In the genomic region with DNA sequence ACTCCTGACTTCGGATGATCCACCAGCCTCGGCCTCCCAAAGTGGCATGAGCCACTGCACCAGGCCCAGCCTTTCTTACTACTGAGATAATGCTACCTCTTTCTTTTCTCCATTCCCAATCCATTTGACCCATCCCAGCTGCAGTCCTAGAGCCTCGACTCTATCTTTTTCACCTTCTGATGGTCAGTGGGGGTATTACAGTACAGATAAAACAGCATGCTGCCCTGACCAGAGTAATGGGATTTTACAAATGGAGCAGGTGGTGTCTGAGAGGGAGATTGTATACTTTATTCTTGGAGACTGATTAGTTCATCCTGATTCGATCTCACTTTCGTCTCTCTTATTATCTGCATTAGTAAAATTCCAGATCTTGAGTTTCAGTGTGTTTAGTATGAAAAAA, we compare ENCODE assay signal across 19 cellular contexts.
DNase-seq lines count a peak whose midpoint lies in the region; ATAC-seq, FAIRE-seq and TF ChIP-seq lines count a peak whose summit lies in the region.
"Had no signal": no experiment of that assay in that cellular context is flagged by ENCODE, and none has a peak within 500 bp of the region (broad histone marks: within the 10 kb centered on the region; RNA-seq: fewer than 3 reads in every experiment).

No MANE protein-coding gene starts in this region.

- TF ChIP-seq POLR2A in HepG2 (IDR thresholded peaks at IDR 0.05; ENCODE audit: insufficient read depth in 1 of 2, low read depth in 2 of 2, low read length in 2 of 2), result no peak
- no peak for TF ChIP-seq POLR2A in right lobe of liver (IDR thresholded peaks at IDR 0.05)
- no peak for TF ChIP-seq POLR2A in H1 (IDR thresholded peaks at IDR 0.05; ENCODE audit: control extremely low read depth in 1 of 2, low read depth in 2 of 2, low read length in 2 of 2)

- H3K4me1 Mint-ChIP-seq in nephron, result peaks cover 18% of the 10 kb centered on the region
- peaks cover 3% of the 10 kb centered on the region for H3K4me1 Mint-ChIP-seq in activated CD8-positive, alpha-beta memory T cell treated with anti-CD3 and anti-CD28 coated beads, Interleukin-2, amount 10 ng/mL, durations not matched to agents 7 days and 5 days

- H2BK20ac ChIP-seq in H1 (ENCODE audit: low read length), result no peak overlapping the region

- H3K23me2 ChIP-seq in H1 (ENCODE audit: low read depth, low read length), result no peaks in the 10 kb centered on the region

- H2AK5ac ChIP-seq in H1 (ENCODE audit: low read depth, low read length), result no peak overlapping the region

- BruUV-seq in HepG2 (replicated peaks; lab: Mats Ljungman, UMichigan), result no TSS peak

- no peak overlapping the region for H4K91ac ChIP-seq in H1 (replicated peaks; ENCODE audit: insufficient read length, low read length)

- WGBS in HepG2 (ENCODE audit: low lambda C conversion rate), result 0% methylated on average over 5 of the region's 5 CpGs
- 61% methylated on average over 4 of the region's 5 CpGs for WGBS in right lobe of liver (ENCODE audit: insufficient coverage, low coverage, low lambda C conversion rate, missing lambda C conversion rate)
- 90% methylated on average over 5 of the region's 5 CpGs; no CpG with 5 or more reads in 1 of the 2 experiments for WGBS in H1 (ENCODE audit: extremely low coverage in 1 of 2, insufficient coverage in 1 of 2, insufficient read length in 1 of 2, insufficient replicate concordance in 2 of 2, low coverage in 1 of 2, low lambda C conversion rate in 2 of 2, missing lambda C conversion rate in 1 of 2), 2 experiments

- H3K56ac ChIP-seq in H1 (replicated peaks; ENCODE audit: insufficient read length, low read depth, low read length), result no peak overlapping the region

- in situ Hi-C loops in HepG2 (cut with HindIII; ENCODE audit: extremely low pct_ligation_motif_present, low pct_unique_long_range_greater_than_20kb), result no loop called here

- no peak overlapping the region for H2BK12ac ChIP-seq in H1 (ENCODE audit: low read depth, low read length)

- TF ChIP-seq EP300 in HepG2 (IDR thresholded peaks at IDR 0.05; ENCODE audit: low read depth in 2 of 2, low read length in 2 of 2) (no peak), HepG2 (CRISPR knock-in tag; IDR thresholded peaks at IDR 0.05; ENCODE audit: borderline replicate concordance) (no peak), H1 (IDR thresholded peaks at IDR 0.05; ENCODE audit: borderline replicate concordance in 1 of 2, low read depth in 2 of 2, low read length in 2 of 2) (no peak)

- H4K8ac ChIP-seq in H1 (ENCODE audit: extremely low read depth, insufficient read depth, low read length), result no peak overlapping the region

- no peak overlapping the region for H2BK120ac ChIP-seq in H1 (replicated peaks; ENCODE audit: low read depth, low read length)

- no peak overlapping the region for H3K9ac ChIP-seq in HepG2 (ENCODE audit: insufficient read depth, low read depth, low read length)
- no peak overlapping the region for H3K9ac ChIP-seq in H1 (replicated peaks in 1 of 4; ENCODE audit: extremely low read depth in 1 of 4, low read depth in 3 of 4, low read length in 3 of 4)
- H3K9ac ChIP-seq: GM23248 had no signal

- no peak overlapping the region for H3K23ac ChIP-seq in H1 (ENCODE audit: insufficient read length)

- peaks cover 4% of the 10 kb centered on the region for H3K36me3 Mint-ChIP-seq in nephron (ENCODE audit: low read depth)
- H3K36me3 Mint-ChIP-seq in activated CD8-positive, alpha-beta memory T cell treated with anti-CD3 and anti-CD28 coated beads, Interleukin-2, amount 10 ng/mL, durations not matched to agents 7 days and 5 days, result no peaks in the 10 kb centered on the region
- H3K36me3 Mint-ChIP-seq: CD14-positive monocyte; CD8-positive, alpha-beta T cell had no signal

- H3K4me3 Mint-ChIP-seq in nephron, result no peak overlapping the region
- no peak overlapping the region for H3K4me3 Mint-ChIP-seq in activated CD8-positive, alpha-beta memory T cell treated with anti-CD3 and anti-CD28 coated beads, Interleukin-2, amount 10 ng/mL, durations not matched to agents 7 days and 5 days
- H3K4me3 Mint-ChIP-seq: CD14-positive monocyte; CD8-positive, alpha-beta T cell had no signal

- H3K4me1 ChIP-seq in HepG2 (ENCODE audit: insufficient read depth, low read length) (no peaks in the 10 kb centered on the region), right lobe of liver (no peaks in the 10 kb centered on the region), H1 (replicated peaks in 1 of 4; ENCODE audit: control insufficient read depth in 3 of 4, insufficient read depth in 4 of 4, low read length in 3 of 4) (no peaks in the 10 kb centered on the region)
- H3K4me1 ChIP-seq: HAP-1 had no signal

- H3K4me3 ChIP-seq in HepG2 (replicated peaks in 1 of 3; ENCODE audit: insufficient read depth in 1 of 3, low read depth in 2 of 3, low read length in 3 of 3) (no peak overlapping the region), right lobe of liver (no peak overlapping the region), H1 (ENCODE audit: extremely low read depth in 1 of 4, insufficient read depth in 2 of 4, low read depth in 3 of 4, low read length in 4 of 4) (no peak overlapping the region)
- H3K4me3 ChIP-seq: GM23248, HAP-1 had no signal

- POLR2A ChIA-PET in HepG2 (lab: Yijun Ruan, JAX) (no interaction called here), H1 (lab: Charles Lee; ENCODE audit: partially characterized antibody) (no interaction called here)

- H4K5ac ChIP-seq in H1 (ENCODE audit: insufficient read length, low read depth, low read length), result no peak overlapping the region

- no peaks in the 10 kb centered on the region for H3K9me3 ChIP-seq in HepG2 (ENCODE audit: low read length)
- no peaks in the 10 kb centered on the region for H3K9me3 ChIP-seq in right lobe of liver
- no peaks in the 10 kb centered on the region for H3K9me3 ChIP-seq in H1 (ENCODE audit: insufficient read depth in 2 of 2, low read depth in 1 of 2, low read length in 1 of 2)
- H3K9me3 ChIP-seq: HAP-1 had no signal

- H3K18ac ChIP-seq in H1 (ENCODE audit: extremely low read depth, low read length), result no peak overlapping the region

- no peak overlapping the region for H3K4me2 ChIP-seq in HepG2 (ENCODE audit: low read depth, low read length)
- no peak overlapping the region for H3K4me2 ChIP-seq in H1 (ENCODE audit: insufficient read depth in 1 of 2, low read depth in 2 of 2, low read length in 2 of 2)

- H3K14ac ChIP-seq in H1 (ENCODE audit: insufficient read length), result no peak overlapping the region

- H3K27me3 ChIP-seq in HepG2 (ENCODE audit: control insufficient read depth in 1 of 2, insufficient read depth in 2 of 2, low read length in 2 of 2), result no peaks in the 10 kb centered on the region
- no peaks in the 10 kb centered on the region for H3K27me3 ChIP-seq in right lobe of liver
- H3K27me3 ChIP-seq in H1 (replicated peaks in 1 of 4; ENCODE audit: control insufficient read depth in 3 of 4, extremely low read depth in 1 of 4, insufficient read depth in 3 of 4, low read length in 3 of 4), result no peaks in the 10 kb centered on the region

- H2BK5ac ChIP-seq in H1 (ENCODE audit: low read depth, low read length), result no peak overlapping the region

- H3K27ac Mint-ChIP-seq in nephron, result peak overlapping the region in 2 of 3 experiments; percentile 18 to 73
- H3K27ac Mint-ChIP-seq in activated CD8-positive, alpha-beta memory T cell treated with anti-CD3 and anti-CD28 coated beads, Interleukin-2, amount 10 ng/mL, durations not matched to agents 7 days and 5 days, result no peak overlapping the region
- H3K27ac Mint-ChIP-seq: CD14-positive monocyte; CD8-positive, alpha-beta T cell had no signal

- no peak overlapping the region for H2AFZ ChIP-seq in HepG2 (ENCODE audit: low read length)
- no peak overlapping the region for H2AFZ ChIP-seq in H1 (ENCODE audit: low read length)
- H2AFZ ChIP-seq: GM23248 had no signal

- TF ChIP-seq RAD21 in HepG2 (CRISPR knock-in tag; IDR thresholded peaks at IDR 0.05) (no peak), H1 (IDR thresholded peaks at IDR 0.05 in 1 of 2, conservative IDR thresholded peaks at IDR 0.05 in 1 of 2; ENCODE audit: low read depth in 2 of 2, low read length in 2 of 2) (peak in 1 of 2 experiments; percentile 21; a peak in 1 of 4 replicates)

- H2BK15ac ChIP-seq in H1 (ENCODE audit: low read length), result no peak overlapping the region

- no peaks in the 10 kb centered on the region for H3K27me3 Mint-ChIP-seq in nephron (ENCODE audit: low read depth)
- H3K27me3 Mint-ChIP-seq in activated CD8-positive, alpha-beta memory T cell treated with anti-CD3 and anti-CD28 coated beads, Interleukin-2, amount 10 ng/mL, durations not matched to agents 7 days and 5 days, result peaks cover 3% of the 10 kb centered on the region

- H3K9me3 Mint-ChIP-seq in nephron, result peaks cover 3% of the 10 kb centered on the region
- no peaks in the 10 kb centered on the region for H3K9me3 Mint-ChIP-seq in activated CD8-positive, alpha-beta memory T cell treated with anti-CD3 and anti-CD28 coated beads, Interleukin-2, amount 10 ng/mL, durations not matched to agents 7 days and 5 days (ENCODE audit: low read depth)
- H3K9me3 Mint-ChIP-seq: CD8-positive, alpha-beta T cell had no signal

- no peak for FAIRE-seq in HepG2 (lab: Jason Lieb, UNC)
- no peak for FAIRE-seq in H1 (lab: Jason Lieb, UNC)
- FAIRE-seq: D721Med, G401.6, GM12891 had no signal

- H3K27ac ChIP-seq in HepG2 (ENCODE audit: extremely low read length, insufficient read depth, low read length) (no peak overlapping the region), right lobe of liver (no peak overlapping the region), H1 (ENCODE audit: low read depth, low read length) (no peak overlapping the region)
- H3K27ac ChIP-seq: 22Rv1, GM23248 had no signal

- no peak for DNase-seq in HepG2 (ENCODE audit: low spot score)
- DNase-seq in right lobe of liver, result no peak
- peak in 1 of 2 experiments; percentile 31 for DNase-seq in H1 (ENCODE audit: low read depth in 1 of 2, low spot score in 2 of 2)
- no peak for DNase-seq in NCI-H524 treated with DMSO at 0.1 percent for 48 hours (lab: John Stamatoyannopoulos, UW)
- DNase-seq in Kasumi-1 (lab: John Stamatoyannopoulos, UW), result no peak
- no peak for DNase-seq in activated CD8-positive, alpha-beta memory T cell treated with anti-CD3 and anti-CD28 coated beads, Interleukin-2, amount 10 ng/mL, durations not matched to agents 7 days and 5 days
- DNase-seq: CD8-positive, alpha-beta T cell; COR-L47; DMS153; DMS79 treated with DMSO at 0.1 percent for 48 hours; EL; GM23248 had no signal

- 0 out of 3 replicates have a peak, but pooled peaks have one; percentile 35 for ATAC-seq in HepG2
- ATAC-seq in right lobe of liver, result no peak
- no peak for ATAC-seq in activated CD8-positive, alpha-beta memory T cell treated with anti-CD3 and anti-CD28 coated beads, Interleukin-2, amount 10 ng/mL, durations not matched to agents 7 days and 5 days
- ATAC-seq: CD8-positive, alpha-beta T cell had no signal

- intact Hi-C loops in HepG2 (cut with micrococcal nuclease; ENCODE audit: unreplicated experiment) (no loop called here), right lobe of liver (cut with DNase I) (no loop called here)

- H3K4ac ChIP-seq in H1 (replicated peaks; ENCODE audit: insufficient read length, low read depth, low read length), result no peak overlapping the region

- no peaks in the 10 kb centered on the region for H3K36me3 ChIP-seq in HepG2 (replicated peaks in 1 of 2; ENCODE audit: control insufficient read depth in 1 of 2, insufficient read depth in 2 of 2, low read length in 2 of 2)
- H3K36me3 ChIP-seq in right lobe of liver, result no peaks in the 10 kb centered on the region
- no peaks in the 10 kb centered on the region for H3K36me3 ChIP-seq in H1 (ENCODE audit: control insufficient read depth in 2 of 4, insufficient read depth in 4 of 4, low read length in 3 of 4)
- H3K36me3 ChIP-seq: HAP-1 had no signal

- no peaks in the 10 kb centered on the region for H3K79me2 ChIP-seq in HepG2 (ENCODE audit: insufficient read depth, low read length)
- H3K79me2 ChIP-seq in H1 (ENCODE audit: control insufficient read depth in 1 of 2, insufficient read depth in 2 of 2, low read length in 2 of 2), result no peaks in the 10 kb centered on the region

- no peaks in the 10 kb centered on the region for H3K79me1 ChIP-seq in H1 (ENCODE audit: low read depth, low read length)

- no peaks in the 10 kb centered on the region for H4K20me1 ChIP-seq in HepG2 (ENCODE audit: insufficient read depth, low read length)
- no peaks in the 10 kb centered on the region for H4K20me1 ChIP-seq in H1 (replicated peaks in 1 of 2; ENCODE audit: control insufficient read depth in 1 of 2, insufficient read depth in 2 of 2, low read length in 2 of 2)

- CTCF ChIA-PET in HepG2 (lab: Yijun Ruan, JAX; ENCODE audit: low intra/inter-chr PET ratio, low total read pairs), result no interaction called here
- CTCF ChIA-PET in H1 (lab: Charles Lee; ENCODE audit: partially characterized antibody), result interaction anchor here (0.7 to 1.1 kb wide), 4 partner anchors 9 to 404 kb away, joined by 3 to 4 read pairs (median 3); no protein-coding TSS in a partner anchor
- CTCF ChIA-PET in activated CD8-positive, alpha-beta memory T cell treated with anti-CD3 and anti-CD28 coated beads, Interleukin-2, amount 10 ng/mL, durations not matched to agents 7 days and 5 days (lab: Charles Lee), result no interaction called here

- TF ChIP-seq CTCF in HepG2 (CRISPR knock-in tag; IDR thresholded peaks at IDR 0.05) (no peak), right lobe of liver (IDR thresholded peaks at IDR 0.05) (no peak), H1 (IDR thresholded peaks at IDR 0.05; ENCODE audit: control extremely low read depth in 1 of 3, insufficient read depth in 1 of 3, low read depth in 1 of 3, low read length in 3 of 3) (peak in 2 of 3 experiments; percentile 7 to 9; a peak in 1 of 4 replicates), nephron (IDR thresholded peaks at IDR 0.05; ENCODE audit: unreplicated experiment in 3 of 3) (no peak)

Comparison
In these comparisons a context has a peak if more than half of its experiments do, and no peak if none do; other contexts are left out.
1. CTCF ChIP-seq: peak in H1 (2 of 3); none in HepG2 (single experiment), right lobe of liver (0 of 4) and nephron (0 of 3).